Comparison of ENCODE assay signal across 26 cellular contexts in genomic region chr21:22096314-22096713, GRCh38.
"Had no signal": no experiment of that assay in that cellular context is flagged by ENCODE, and none has a peak within 500 bp of the region (broad histone marks: within the 10 kb centered on the region; RNA-seq: fewer than 3 reads in every experiment).

No MANE protein-coding gene starts in this region.

- DNase-seq: stimulated activated CD4-positive, alpha-beta T cell treated with anti-CD3 and anti-CD28 coated beads, Interleukin-2, amount 100 ng/mL, for 48 hours; stimulated activated CD4-positive, alpha-beta T cell treated with anti-CD3 and anti-CD28 coated beads, Interleukin-4, amount 100 ng/mL, for 1 hour; stimulated activated CD4-positive, alpha-beta T cell treated with anti-CD3 and anti-CD28 coated beads, Interleukin-4, amount 100 ng/mL, for 24 hours; stimulated activated CD4-positive, alpha-beta T cell treated with anti-CD3 and anti-CD28 coated beads, Interleukin-4, amount 100 ng/mL, for 4 hours; stimulated activated CD8-positive, alpha-beta memory T cell treated with anti-CD3 and anti-CD28 coated beads, Interleukin-4, amount 100 ng/mL, for 48 hours; stimulated activated naive B cell treated with anti-CD40 and anti-IgM and Interleukin-4, amounts not matched to agents 10 μg/mL and 1 μg/mL and 100 μg/mL, for 72 hours; stimulated activated naive CD4-positive, alpha-beta T cell; stimulated activated naive CD4-positive, alpha-beta T cell treated with Interleukin-2 at 50 U/mL for 16 hours; stimulated activated naive CD8-positive, alpha-beta T cell treated with anti-CD3 and anti-CD28 coated beads, Interleukin-15, amount 100 ng/mL, for 72 hours; stimulated activated naive CD8-positive, alpha-beta T cell treated with anti-CD3 and anti-CD28 coated beads, Interleukin-15, Interleukin-2, amounts not matched to agents 100 U/mL and 50 U/mL, for 24 hours; stomach; substantia nigra; testis; thyroid gland; tibial artery; transverse colon; trophoblast cell; upper lobe of left lung; upper lobe of right lung; uterus had no signal

- H3K9me3 ChIP-seq: suprapubic skin, testis, thoracic aorta, thyroid gland, tibial artery, tibial nerve, upper lobe of left lung, upper lobe of right lung, uterus, vagina had no signal

- H3K27me3 ChIP-seq: stomach, suprapubic skin, testis, thyroid gland, tibial artery, tibial nerve, transverse colon, upper lobe of left lung, upper lobe of right lung, uterus, vagina had no signal

- H3K4me3 ChIP-seq: stomach, suprapubic skin, testis, thoracic aorta, thyroid gland, tibial artery, tibial nerve, transverse colon, upper lobe of left lung, upper lobe of right lung, uterus, vagina had no signal

- H3K27ac ChIP-seq: stomach, suprapubic skin, testis, thoracic aorta, thyroid gland, tibial artery, tibial nerve, transverse colon, upper lobe of left lung, upper lobe of right lung, uterus, vagina had no signal

- H3K36me3 ChIP-seq: stomach, suprapubic skin, thoracic aorta, thyroid gland, tibial artery, tibial nerve, transverse colon, upper lobe of left lung, upper lobe of right lung, uterus, vagina had no signal

- ATAC-seq: stimulated activated effector memory CD8-positive, alpha-beta T cell treated with anti-CD3 and anti-CD28 coated beads, Interleukin-12 subunit alpha, Interleukin-12 subunit beta, amount 100 ng/mL, for 72 hours; stimulated activated memory B cell treated with anti-CD40 and anti-IgM and Interleukin-4, amounts not matched to agents 10 μg/mL and 1 μg/mL and 100 μg/mL, for 72 hours; stimulated activated naive B cell treated with anti-CD40 and anti-IgM and Interleukin-4, amounts not matched to agents 10 μg/mL and 1 μg/mL and 100 μg/mL, for 72 hours; stimulated activated naive CD8-positive, alpha-beta T cell treated with anti-CD3 and anti-CD28 coated beads, Interleukin-15, amount 100 ng/mL, for 72 hours; stimulated activated naive CD8-positive, alpha-beta T cell treated with anti-CD3 and anti-CD28 coated beads, Interleukin-15, Interleukin-2, amounts not matched to agents 100 U/mL and 50 U/mL, for 24 hours; upper lobe of right lung had no signal

- H3K4me1 ChIP-seq: stomach, suprapubic skin, testis, thyroid gland, tibial artery, tibial nerve, upper lobe of left lung, upper lobe of right lung, uterus, vagina had no signal
